Comparison of ENCODE assay signal across 2 cellular contexts in the genomic region with DNA sequence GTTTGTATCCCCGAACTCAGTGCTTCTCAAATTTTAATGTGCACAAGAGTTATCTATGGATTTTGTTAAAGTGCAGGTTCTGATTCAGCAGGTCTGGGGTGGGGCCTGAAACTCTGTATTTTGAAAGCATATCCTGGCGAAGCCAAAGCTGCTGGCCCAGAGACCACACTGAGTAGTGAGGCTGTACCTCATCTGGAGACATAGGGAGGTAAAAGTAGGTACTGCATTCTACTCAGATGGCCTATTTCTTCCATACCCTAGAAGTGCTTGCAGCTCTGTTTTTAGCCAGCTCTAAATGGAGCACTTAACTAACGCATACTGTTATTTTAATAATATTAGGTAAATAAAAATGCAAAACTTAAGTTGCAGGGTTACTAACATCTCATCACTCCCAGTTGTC.
TF ChIP-seq lines count a peak whose summit lies in the region.

No MANE protein-coding gene starts in this region.

TF ChIP-seq in GM23338, 12 proteins besides CTCF, POLR2A, EP300 and RAD21 (continued from another document):
- no peak for TF ChIP-seq REST (IDR thresholded peaks at IDR 0.05; ENCODE audit: unreplicated experiment)
- TF ChIP-seq NANOG (IDR thresholded peaks at IDR 0.05; ENCODE audit: borderline replicate concordance) = no peak
- no peak for TF ChIP-seq ZNF331 (CRISPR knock-in tag; IDR thresholded peaks at IDR 0.05; ENCODE audit: low read depth)
- TF ChIP-seq JUNB (IDR thresholded peaks at IDR 0.05; ENCODE audit: unreplicated experiment) = no peak
- TF ChIP-seq, protein P1, sequence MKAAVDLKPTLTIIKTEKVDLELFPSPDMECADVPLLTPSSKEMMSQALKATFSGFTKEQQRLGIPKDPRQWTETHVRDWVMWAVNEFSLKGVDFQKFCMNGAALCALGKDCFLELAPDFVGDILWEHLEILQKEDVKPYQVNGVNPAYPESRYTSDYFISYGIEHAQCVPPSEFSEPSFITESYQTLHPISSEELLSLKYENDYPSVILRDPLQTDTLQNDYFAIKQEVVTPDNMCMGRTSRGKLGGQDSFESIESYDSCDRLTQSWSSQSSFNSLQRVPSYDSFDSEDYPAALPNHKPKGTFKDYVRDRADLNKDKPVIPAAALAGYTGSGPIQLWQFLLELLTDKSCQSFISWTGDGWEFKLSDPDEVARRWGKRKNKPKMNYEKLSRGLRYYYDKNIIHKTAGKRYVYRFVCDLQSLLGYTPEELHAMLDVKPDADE (IDR thresholded peaks at IDR 0.05) = no peak
- no peak for TF ChIP-seq EZH2phosphoT487 (IDR thresholded peaks at IDR 0.05; ENCODE audit: unreplicated experiment)
- TF ChIP-seq STAT1 (IDR thresholded peaks at IDR 0.05; ENCODE audit: unreplicated experiment) = no peak
- TF ChIP-seq POLR2AphosphoS5 (IDR thresholded peaks at IDR 0.05; ENCODE audit: low read depth) = no peak
- TF ChIP-seq ZNF462 (CRISPR knock-in tag; IDR thresholded peaks at IDR 0.05) = no peak

TF ChIP-seq in WTC11, 78 proteins besides CTCF, POLR2A, EP300 and RAD21 (continued from another document):
- TF ChIP-seq, protein P2, sequence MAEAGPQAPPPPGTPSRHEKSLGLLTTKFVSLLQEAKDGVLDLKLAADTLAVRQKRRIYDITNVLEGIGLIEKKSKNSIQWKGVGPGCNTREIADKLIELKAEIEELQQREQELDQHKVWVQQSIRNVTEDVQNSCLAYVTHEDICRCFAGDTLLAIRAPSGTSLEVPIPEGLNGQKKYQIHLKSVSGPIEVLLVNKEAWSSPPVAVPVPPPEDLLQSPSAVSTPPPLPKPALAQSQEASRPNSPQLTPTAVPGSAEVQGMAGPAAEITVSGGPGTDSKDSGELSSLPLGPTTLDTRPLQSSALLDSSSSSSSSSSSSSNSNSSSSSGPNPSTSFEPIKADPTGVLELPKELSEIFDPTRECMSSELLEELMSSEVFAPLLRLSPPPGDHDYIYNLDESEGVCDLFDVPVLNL (CRISPR knock-in tag; IDR thresholded peaks at IDR 0.05; ENCODE audit: borderline replicate concordance, low read depth) = no peak
- TF ChIP-seq KAT7 (CRISPR knock-in tag; IDR thresholded peaks at IDR 0.05; ENCODE audit: borderline replicate concordance) (no peak), RORB (CRISPR knock-in tag; IDR thresholded peaks at IDR 0.05) (no peak), ZNF219 (CRISPR knock-in tag; IDR thresholded peaks at IDR 0.05; ENCODE audit: borderline replicate concordance) (no peak), ZNF138 (CRISPR knock-in tag; conservative IDR thresholded peaks at IDR 0.05) (no peak), SMAD3 (CRISPR knock-in tag; IDR thresholded peaks at IDR 0.05; ENCODE audit: borderline replicate concordance) (no peak)
- TF ChIP-seq, protein P3, sequence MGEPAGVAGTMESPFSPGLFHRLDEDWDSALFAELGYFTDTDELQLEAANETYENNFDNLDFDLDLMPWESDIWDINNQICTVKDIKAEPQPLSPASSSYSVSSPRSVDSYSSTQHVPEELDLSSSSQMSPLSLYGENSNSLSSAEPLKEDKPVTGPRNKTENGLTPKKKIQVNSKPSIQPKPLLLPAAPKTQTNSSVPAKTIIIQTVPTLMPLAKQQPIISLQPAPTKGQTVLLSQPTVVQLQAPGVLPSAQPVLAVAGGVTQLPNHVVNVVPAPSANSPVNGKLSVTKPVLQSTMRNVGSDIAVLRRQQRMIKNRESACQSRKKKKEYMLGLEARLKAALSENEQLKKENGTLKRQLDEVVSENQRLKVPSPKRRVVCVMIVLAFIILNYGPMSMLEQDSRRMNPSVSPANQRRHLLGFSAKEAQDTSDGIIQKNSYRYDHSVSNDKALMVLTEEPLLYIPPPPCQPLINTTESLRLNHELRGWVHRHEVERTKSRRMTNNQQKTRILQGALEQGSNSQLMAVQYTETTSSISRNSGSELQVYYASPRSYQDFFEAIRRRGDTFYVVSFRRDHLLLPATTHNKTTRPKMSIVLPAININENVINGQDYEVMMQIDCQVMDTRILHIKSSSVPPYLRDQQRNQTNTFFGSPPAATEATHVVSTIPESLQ (CRISPR knock-in tag; IDR thresholded peaks at IDR 0.05) = no peak
- TF ChIP-seq, protein P4, sequence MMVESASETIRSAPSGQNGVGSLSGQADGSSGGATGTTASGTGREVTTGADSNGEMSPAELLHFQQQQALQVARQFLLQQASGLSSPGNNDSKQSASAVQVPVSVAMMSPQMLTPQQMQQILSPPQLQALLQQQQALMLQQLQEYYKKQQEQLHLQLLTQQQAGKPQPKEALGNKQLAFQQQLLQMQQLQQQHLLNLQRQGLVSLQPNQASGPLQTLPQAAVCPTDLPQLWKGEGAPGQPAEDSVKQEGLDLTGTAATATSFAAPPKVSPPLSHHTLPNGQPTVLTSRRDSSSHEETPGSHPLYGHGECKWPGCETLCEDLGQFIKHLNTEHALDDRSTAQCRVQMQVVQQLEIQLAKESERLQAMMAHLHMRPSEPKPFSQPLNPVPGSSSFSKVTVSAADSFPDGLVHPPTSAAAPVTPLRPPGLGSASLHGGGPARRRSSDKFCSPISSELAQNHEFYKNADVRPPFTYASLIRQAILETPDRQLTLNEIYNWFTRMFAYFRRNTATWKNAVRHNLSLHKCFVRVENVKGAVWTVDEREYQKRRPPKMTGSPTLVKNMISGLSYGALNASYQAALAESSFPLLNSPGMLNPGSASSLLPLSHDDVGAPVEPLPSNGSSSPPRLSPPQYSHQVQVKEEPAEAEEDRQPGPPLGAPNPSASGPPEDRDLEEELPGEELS (CRISPR knock-in tag; IDR thresholded peaks at IDR 0.05) = no peak
